8 cellular contexts compared by ENCODE assay signal in the genomic region with DNA sequence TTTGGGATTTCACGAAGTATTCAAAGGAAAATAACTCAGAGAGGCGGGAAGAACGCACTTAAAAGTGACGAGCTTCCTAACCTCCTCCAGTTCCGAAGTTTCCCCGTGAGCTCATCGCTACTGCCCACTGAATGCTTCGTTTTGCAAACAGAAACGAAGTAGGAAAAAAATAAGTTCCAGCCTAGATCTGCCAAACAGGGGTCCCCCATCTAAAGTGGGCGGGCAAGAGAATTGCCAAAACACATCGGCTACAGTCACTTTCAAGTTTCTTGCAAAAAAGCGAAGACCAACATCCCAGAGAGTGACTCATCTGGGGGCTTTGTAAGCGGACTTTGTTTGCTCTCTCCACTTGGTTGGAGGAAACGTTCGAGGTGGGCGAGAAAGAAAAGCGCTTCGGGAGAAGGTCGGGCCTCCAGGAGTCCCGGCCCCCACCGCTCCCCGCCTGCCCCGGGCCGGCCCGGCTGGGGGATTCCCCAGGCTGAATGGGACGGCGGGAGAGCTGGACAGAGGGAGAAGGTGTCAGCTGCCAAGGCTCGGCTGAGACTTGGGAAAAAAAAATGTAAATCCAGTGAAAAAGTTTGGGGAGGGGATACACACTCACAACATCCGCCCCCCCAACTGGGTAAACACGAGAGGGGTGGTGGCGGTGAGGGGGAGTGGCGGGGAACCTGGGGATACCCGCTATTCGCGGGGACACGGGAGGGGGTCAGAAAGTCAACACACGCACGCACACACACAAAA.
DNase-seq lines count a peak whose midpoint lies in the region; ATAC-seq lines count a peak whose summit lies in the region.

No MANE protein-coding gene starts in this region.

- no peaks in the 10 kb centered on the region for H3K27me3 ChIP-seq in mucosa of rectum (ENCODE audit: control insufficient read depth in 2 of 2, insufficient read depth in 2 of 2, low read length in 2 of 2)

- H3K27ac ChIP-seq in epithelial cell of prostate (peak overlapping the region; percentile 88), mucosa of rectum (ENCODE audit: low read depth in 2 of 2, low read length in 2 of 2) (peak overlapping the region; percentile 91), substantia nigra (ENCODE audit: low read depth, low read length, poor library complexity, severe bottlenecking) (peak overlapping the region; percentile 97)

- peak overlapping the region; percentile 82 to 97 for H3K4me3 ChIP-seq in mucosa of rectum (ENCODE audit: low read length in 2 of 2)

- H3K9me3 ChIP-seq in mucosa of rectum (ENCODE audit: control insufficient read depth in 2 of 2, low read length in 2 of 2), result no peaks in the 10 kb centered on the region

- peaks cover 7 to 13% of the 10 kb centered on the region in 2 donors for H3K36me3 ChIP-seq in mucosa of rectum (ENCODE audit: control insufficient read depth in 2 of 2, insufficient read depth in 2 of 2, low read length in 2 of 2)

- peak overlapping the region; percentile 78 to 82 for H3K9ac ChIP-seq in mucosa of rectum (ENCODE audit: low read depth in 1 of 2, low read length in 2 of 2)

- DNase-seq in Ammon's horn (ENCODE audit: low spot score), result peak; percentile 35
- DNase-seq in MV-4-11 (lab: John Stamatoyannopoulos, UW), result peak; percentile 33
- DNase-seq in activated T-cell treated with anti-CD3 and anti-CD28 coated beads for 48 hours (ENCODE audit: low read depth), result peak; percentile 34
- no peak for DNase-seq in epithelial cell of prostate (ENCODE audit: low read depth, low spot score)
- DNase-seq in substantia nigra (lab: John Stamatoyannopoulos, UW), result peak in 32 of 49 donors; percentile 21 to 78 (median 55)
- DNase-seq in NCI-H128 (lab: John Stamatoyannopoulos, UW; ENCODE audit: unreplicated experiment), result no peak

- peak; percentile 7 for ATAC-seq in GM21381 (IDR thresholded peaks at IDR 0.05; ENCODE audit: unreplicated experiment)

- H3K4me1 ChIP-seq in mucosa of rectum (ENCODE audit: control insufficient read depth in 2 of 2, insufficient read depth in 2 of 2, low read length in 2 of 2), result peaks cover 14 to 32% of the 10 kb centered on the region in 2 donors

Comparison
In these comparisons a context has a peak if more than half of its experiments do, and no peak if none do; other contexts are left out.
1. DNase-seq: peak in Ammon's horn (single experiment), MV-4-11 (single experiment), activated T-cell treated with anti-CD3 and anti-CD28 coated beads for 48 hours (single experiment) and substantia nigra (32 of 49); none in epithelial cell of prostate (single experiment) and NCI-H128 (single experiment).
2. Peak in every context shown above with its lines, with median percentiles within 50 percentile points of each other: H3K27ac ChIP-seq.